In the genomic region with DNA sequence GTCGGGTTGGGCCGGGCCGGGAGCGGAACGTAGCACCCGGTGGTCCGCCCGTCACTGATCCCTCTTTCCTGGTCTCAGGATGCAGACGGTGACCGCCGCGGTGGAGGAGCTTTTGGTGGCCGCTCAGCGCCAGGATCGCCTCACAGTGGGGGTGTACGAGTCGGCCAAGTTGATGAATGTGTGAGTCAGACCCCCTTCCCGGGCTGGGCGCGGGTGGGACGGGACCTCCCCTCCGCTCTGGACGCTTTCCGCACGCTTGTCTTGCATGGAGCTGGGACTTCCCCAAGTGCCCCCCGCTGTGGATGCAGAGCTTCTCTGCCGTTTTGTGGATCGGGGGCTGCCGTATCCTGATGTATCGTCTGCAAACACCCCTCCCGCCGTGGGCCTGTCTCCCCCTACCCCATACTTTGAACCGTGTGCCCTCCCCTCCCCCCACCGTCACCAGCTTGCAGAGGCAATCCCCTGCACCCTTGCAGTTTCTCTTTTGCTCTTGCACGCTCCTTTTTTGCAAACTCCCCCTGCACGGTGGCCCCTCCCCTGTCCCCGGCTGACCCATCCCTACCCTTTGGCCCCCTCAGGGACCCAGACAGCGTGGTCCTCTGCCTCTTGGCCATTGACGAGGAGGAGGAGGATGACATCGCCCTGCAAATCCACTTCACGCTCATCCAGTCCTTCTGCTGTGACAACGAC, we compare ENCODE assay signal across 8 cellular contexts. TPM values are rescaled to one million over a fixed set of nuclear protein-coding genes. Genes with fewer than 3 reads are reported as not detected.
A peak's percentile ranks its signal among the peaks of the same experiment; 100 is the strongest.
DNase-seq lines count a peak whose midpoint lies in the region; ATAC-seq and TF ChIP-seq lines count a peak whose summit lies in the region.

No MANE protein-coding gene starts in this region.

- peak; percentile 5 for ATAC-seq in HG02973 (IDR thresholded peaks at IDR 0.05; ENCODE audit: unreplicated experiment)
- ATAC-seq in T-cell (replicated peaks in 1 of 4): peak; percentile 3 to 12 (median 6)

- no peaks in the 10 kb centered on the region for H3K9me3 Mint-ChIP-seq in T-cell

- CTCF ChIA-PET in T-cell (lab: Charles Lee): interaction anchor here (0.6 to 2.2 kb wide), 21 partner anchors 20 to 559 kb away, joined by 3 to 21 read pairs (median 5); a partner anchor contains a TSS

- peak overlapping the region; percentile 95 to 100 (median 99) for H3K4me3 Mint-ChIP-seq in T-cell

- DNase-seq in GM12865 (ENCODE audit: low read depth) (peak; percentile 70), T-cell (peak in 32 of 34 experiments; percentile 29 to 62 (median 46)), anterior cingulate cortex (lab: John Stamatoyannopoulos, UW) (peak in 35 of 58 donors; percentile 17 to 77 (median 53)), smooth muscle cell of the brain vasculature (ENCODE audit: low read depth, low spot score) (peak; percentile 83), GF-D8 (lab: John Stamatoyannopoulos, UW) (no peak), NCI-H187 treated with DMSO at 0.1 percent for 48 hours (lab: John Stamatoyannopoulos, UW) (no peak)

- H3K4me3 ChIP-seq in GM12865 (ENCODE audit: low read depth, low read length): peak overlapping the region; percentile 98
- peak overlapping the region; percentile 79 for H3K4me3 ChIP-seq in iPS-11a (ENCODE audit: low read depth, low read length)

- H3K27ac Mint-ChIP-seq in T-cell: peak overlapping the region; percentile 85 to 99

- TF ChIP-seq CTCF in GM12865 (IDR thresholded peaks at IDR 0.05; ENCODE audit: insufficient read depth, low read depth, low read length, missing control alignments): no peak

- H3K36me3 Mint-ChIP-seq in T-cell: peaks cover 15% of the 10 kb centered on the region

- H3K27me3 Mint-ChIP-seq in T-cell: no peaks in the 10 kb centered on the region

- H3K4me1 Mint-ChIP-seq in T-cell: peaks cover 11 to 33% (median 23%) of the 10 kb centered on the region in 3 donors

- POLR2A ChIA-PET in T-cell (lab: Charles Lee): interaction anchor here (0.5 to 3.4 kb wide), 25 partner anchors 18 to 559 kb away, joined by 3 to 52 read pairs (median 6); a partner anchor contains a TSS

RNA-seq across cellular contexts. Expression of a gene that starts 0.7 kb away (rescaled TPM):
- 100 to 1,000 TPM in 3 of 5 donors, 10 to 100 TPM in 2; 76.5 to 174 (median 102) TPM for total RNA-seq in T-cell

RNA-seq across cellular contexts. Expression of a gene that starts 19.8 kb away (rescaled TPM):
- total RNA-seq in T-cell: 10 to 100 TPM; 15.7 to 26.7 (median 24.7) TPM

RNA-seq across cellular contexts. Expression of a gene that starts 49.2 kb away (rescaled TPM):
- total RNA-seq in T-cell: 10 to 100 TPM; 22.4 to 50.9 (median 33.7) TPM

Comparison
In these comparisons a context has a peak if more than half of its experiments do, and no peak if none do; other contexts are left out.
1. DNase-seq: peak in GM12865 (single experiment), T-cell (32 of 34), anterior cingulate cortex (35 of 58) and smooth muscle cell of the brain vasculature (single experiment); none in GF-D8 (single experiment) and NCI-H187 treated with DMSO at 0.1 percent for 48 hours (single experiment).